Comparison of ENCODE assay signal across 16 cellular contexts in genomic region chr2:19124135-19124534, GRCh38.
DNase-seq lines count a peak whose midpoint lies in the region; ATAC-seq and TF ChIP-seq lines count a peak whose summit lies in the region.
"Had no signal": no experiment of that assay in that cellular context is flagged by ENCODE, and none has a peak within 500 bp of the region (broad histone marks: within the 10 kb centered on the region; RNA-seq: fewer than 3 reads in every experiment).

No MANE protein-coding gene starts in this region.

- H3K14ac ChIP-seq in trophoblast cell (ENCODE audit: low read length), result no peak overlapping the region

- no peak overlapping the region for H4K8ac ChIP-seq in trophoblast cell (ENCODE audit: low read depth, low read length)

- no peak overlapping the region for H3K23ac ChIP-seq in trophoblast cell (ENCODE audit: low read length)

- intact Hi-C loops in PC-3 (cut with micrococcal nuclease), result no loop called here

- no peaks in the 10 kb centered on the region for H3K9me2 ChIP-seq in PC-3 (replicated peaks; ENCODE audit: low read length)

- H3K9me3 ChIP-seq in PC-3 (ENCODE audit: low read length) (no peaks in the 10 kb centered on the region), trophoblast cell (ENCODE audit: insufficient read depth, low read depth, low read length) (no peaks in the 10 kb centered on the region)
- H3K9me3 ChIP-seq: upper lobe of left lung had no signal

- H3K9ac ChIP-seq in PC-3 (ENCODE audit: low read length), result no peak overlapping the region
- H3K9ac ChIP-seq in trophoblast cell (ENCODE audit: low read length), result no peak overlapping the region

- BruUV-seq in PC-3 (replicated peaks; lab: Mats Ljungman, UMichigan), result no TSS peak

- H2AFZ ChIP-seq in PC-3 (ENCODE audit: low read length), result no peak overlapping the region
- no peak overlapping the region for H2AFZ ChIP-seq in trophoblast cell (ENCODE audit: insufficient read depth, low read length, poor library complexity)

- ATAC-seq in PC-3, result peak; percentile 40
- no peak for ATAC-seq in HG03175 (IDR thresholded peaks at IDR 0.05; ENCODE audit: unreplicated experiment)
- ATAC-seq in HG02973 (IDR thresholded peaks at IDR 0.05; ENCODE audit: unreplicated experiment), result no peak
- ATAC-seq: left colon, T-helper 17 cell had no signal

- H3K18ac ChIP-seq in trophoblast cell (ENCODE audit: low read length), result no peak overlapping the region

- peaks cover 5% of the 10 kb centered on the region for H3K79me1 ChIP-seq in trophoblast cell (ENCODE audit: low read length)

- no peaks in the 10 kb centered on the region for H3K27me3 ChIP-seq in PC-3 (ENCODE audit: low read length)
- no peaks in the 10 kb centered on the region for H3K27me3 ChIP-seq in trophoblast cell (ENCODE audit: insufficient read depth, low read length)
- H3K27me3 ChIP-seq: upper lobe of left lung had no signal

- H2BK5ac ChIP-seq in trophoblast cell (ENCODE audit: low read depth, low read length, poor library complexity), result no peak overlapping the region

- no peak overlapping the region for H3K27ac ChIP-seq in PC-3 (ENCODE audit: low read length)
- H3K27ac ChIP-seq in epithelial cell of prostate, result peak overlapping the region; percentile 58
- H3K27ac ChIP-seq in trophoblast cell (ENCODE audit: low read depth, low read length), result no peak overlapping the region
- H3K27ac ChIP-seq: upper lobe of left lung had no signal

- H4K12ac ChIP-seq in trophoblast cell (ENCODE audit: low read depth, low read length), result no peak overlapping the region

- H4K91ac ChIP-seq in trophoblast cell (ENCODE audit: low read depth, low read length), result no peak overlapping the region

- no peaks in the 10 kb centered on the region for H3K79me2 ChIP-seq in PC-3 (ENCODE audit: low read length)
- no peaks in the 10 kb centered on the region for H3K79me2 ChIP-seq in trophoblast cell (ENCODE audit: control insufficient read depth, insufficient read depth, low read length, poor library complexity)

- no peak for TF ChIP-seq CTCF in PC-3 (conservative IDR thresholded peaks at IDR 0.05; ENCODE audit: low read depth, low read length)

- H3K4me2 ChIP-seq in PC-3 (ENCODE audit: low read length) (no peak overlapping the region), trophoblast cell (ENCODE audit: low read length) (no peak overlapping the region)

- no peak overlapping the region for H3K4ac ChIP-seq in trophoblast cell (ENCODE audit: low read depth, low read length)

- CTCF ChIA-PET in PC-3 (lab: Charles Lee), result no interaction called here

- peak; percentile 95 for DNase-seq in EH (ENCODE audit: low read depth)
- peak; percentile 66 for DNase-seq in PC-3
- peak; percentile 88 for DNase-seq in epithelial cell of prostate (ENCODE audit: low read depth, low spot score)
- peak; percentile 73 to 87 for DNase-seq in trophoblast cell
- no peak for DNase-seq in NCI-H510A treated with DMSO at 0.1 percent for 48 hours (lab: John Stamatoyannopoulos, UW)
- DNase-seq in activated effector memory CD4-positive, alpha-beta T cell treated with Interleukin-2 at 50 U/mL for 16 hours, result no peak
- DNase-seq: activated CD4-positive, alpha-beta T cell treated with anti-CD3 and anti-CD28 coated beads, Interleukin-2, amount 10 ng/mL, durations not matched to agents 24 days and 14 days; aorta; CD4-positive, alpha-beta T cell; left colon; NCI-H1436; NCI-H510A; T-helper 17 cell; upper lobe of left lung had no signal

- H2AK5ac ChIP-seq in trophoblast cell (ENCODE audit: low read length), result no peak overlapping the region

- POLR2A ChIA-PET in PC-3 (lab: Charles Lee; ENCODE audit: unreplicated experiment), result no interaction called here

- H3K4me3 ChIP-seq in PC-3 (ENCODE audit: low read length) (no peak overlapping the region), trophoblast cell (ENCODE audit: low read depth, low read length) (no peak overlapping the region)
- H3K4me3 ChIP-seq: upper lobe of left lung had no signal

- no peaks in the 10 kb centered on the region for H3F3A ChIP-seq in PC-3 (ENCODE audit: low read length, unreplicated experiment)

- H3K36me3 ChIP-seq in PC-3 (ENCODE audit: low read depth, low read length) (no peaks in the 10 kb centered on the region), trophoblast cell (ENCODE audit: control insufficient read depth in 1 of 2, insufficient read depth in 2 of 2, low read length in 2 of 2) (no peaks in the 10 kb centered on the region)
- H3K36me3 ChIP-seq: upper lobe of left lung had no signal

- no peaks in the 10 kb centered on the region for H4K20me1 ChIP-seq in PC-3 (ENCODE audit: low read length)

- no peak overlapping the region for H2BK120ac ChIP-seq in trophoblast cell (ENCODE audit: insufficient read depth, low read length, poor library complexity)

- WGBS in trophoblast cell (ENCODE audit: extremely low coverage, insufficient coverage, insufficient read length), result no CpG with 5 or more reads among the region's 5 CpGs

- H3K4me1 ChIP-seq in PC-3 (ENCODE audit: insufficient read depth, low read length) (peaks cover 19% of the 10 kb centered on the region), trophoblast cell (ENCODE audit: control insufficient read depth in 1 of 2, insufficient read depth in 2 of 2, low read length in 2 of 2) (peaks cover 9 to 21% of the 10 kb centered on the region in 2 experiments)

- H2BK12ac ChIP-seq in trophoblast cell (ENCODE audit: low read length), result no peak overlapping the region

Comparison
In these comparisons a context has a peak if more than half of its experiments do, and no peak if none do; other contexts are left out.
1. DNase-seq: peak in EH (single experiment), PC-3 (single experiment), epithelial cell of prostate (single experiment) and trophoblast cell (2 of 2); none in NCI-H510A treated with DMSO at 0.1 percent for 48 hours (single experiment) and activated effector memory CD4-positive, alpha-beta T cell treated with Interleukin-2 at 50 U/mL for 16 hours (single experiment).